Comparison of ENCODE assay signal across 1 cellular context in the genomic region with DNA sequence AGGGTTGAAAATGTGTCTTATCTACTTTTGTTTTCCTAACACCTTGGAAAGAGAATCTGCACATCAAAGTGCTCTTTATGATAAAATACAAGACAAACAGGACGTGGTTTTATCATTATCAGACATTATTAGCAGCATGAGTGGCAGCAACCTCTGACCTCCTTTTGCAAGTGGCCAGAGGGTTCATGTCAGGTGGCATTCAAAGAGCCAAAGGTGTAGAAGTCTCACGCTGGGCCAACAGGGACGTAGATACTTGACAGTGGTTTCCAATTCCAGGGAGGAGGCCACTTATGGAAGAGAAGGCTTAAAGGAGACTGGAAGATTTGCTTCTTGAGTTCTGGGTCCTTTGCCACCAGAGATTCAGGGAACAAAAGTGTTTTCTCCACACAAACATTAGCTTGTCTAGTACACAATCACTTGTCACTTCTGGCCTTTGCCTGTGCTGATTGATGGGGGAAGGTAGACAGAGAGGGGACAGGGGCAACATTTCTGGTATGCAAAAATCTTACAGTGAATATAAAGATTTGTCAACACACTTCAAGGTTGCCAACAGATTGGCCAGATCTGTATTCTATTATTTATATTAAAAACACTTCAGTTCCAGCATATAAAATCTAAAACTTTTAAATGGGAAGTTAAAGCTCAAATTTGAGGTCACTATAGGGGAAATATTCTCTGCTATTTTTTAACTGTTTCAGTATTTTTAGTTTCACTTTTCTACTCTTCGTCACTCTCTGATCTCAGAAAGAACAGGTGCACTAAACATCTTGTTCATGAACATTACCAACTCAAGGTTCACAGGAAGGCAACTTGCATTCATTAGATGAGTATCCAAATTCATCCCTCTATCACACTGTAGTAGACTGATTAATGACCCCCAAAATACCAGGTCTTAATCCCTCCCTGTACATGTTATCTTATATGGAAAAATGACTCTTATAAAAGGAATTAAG.
TF ChIP-seq lines count a peak whose summit lies in the region.

No MANE protein-coding gene starts in this region.

TF ChIP-seq in GM23338, 12 proteins besides CTCF, POLR2A, EP300 and RAD21 (continued from another document):
- TF ChIP-seq, protein P1, sequence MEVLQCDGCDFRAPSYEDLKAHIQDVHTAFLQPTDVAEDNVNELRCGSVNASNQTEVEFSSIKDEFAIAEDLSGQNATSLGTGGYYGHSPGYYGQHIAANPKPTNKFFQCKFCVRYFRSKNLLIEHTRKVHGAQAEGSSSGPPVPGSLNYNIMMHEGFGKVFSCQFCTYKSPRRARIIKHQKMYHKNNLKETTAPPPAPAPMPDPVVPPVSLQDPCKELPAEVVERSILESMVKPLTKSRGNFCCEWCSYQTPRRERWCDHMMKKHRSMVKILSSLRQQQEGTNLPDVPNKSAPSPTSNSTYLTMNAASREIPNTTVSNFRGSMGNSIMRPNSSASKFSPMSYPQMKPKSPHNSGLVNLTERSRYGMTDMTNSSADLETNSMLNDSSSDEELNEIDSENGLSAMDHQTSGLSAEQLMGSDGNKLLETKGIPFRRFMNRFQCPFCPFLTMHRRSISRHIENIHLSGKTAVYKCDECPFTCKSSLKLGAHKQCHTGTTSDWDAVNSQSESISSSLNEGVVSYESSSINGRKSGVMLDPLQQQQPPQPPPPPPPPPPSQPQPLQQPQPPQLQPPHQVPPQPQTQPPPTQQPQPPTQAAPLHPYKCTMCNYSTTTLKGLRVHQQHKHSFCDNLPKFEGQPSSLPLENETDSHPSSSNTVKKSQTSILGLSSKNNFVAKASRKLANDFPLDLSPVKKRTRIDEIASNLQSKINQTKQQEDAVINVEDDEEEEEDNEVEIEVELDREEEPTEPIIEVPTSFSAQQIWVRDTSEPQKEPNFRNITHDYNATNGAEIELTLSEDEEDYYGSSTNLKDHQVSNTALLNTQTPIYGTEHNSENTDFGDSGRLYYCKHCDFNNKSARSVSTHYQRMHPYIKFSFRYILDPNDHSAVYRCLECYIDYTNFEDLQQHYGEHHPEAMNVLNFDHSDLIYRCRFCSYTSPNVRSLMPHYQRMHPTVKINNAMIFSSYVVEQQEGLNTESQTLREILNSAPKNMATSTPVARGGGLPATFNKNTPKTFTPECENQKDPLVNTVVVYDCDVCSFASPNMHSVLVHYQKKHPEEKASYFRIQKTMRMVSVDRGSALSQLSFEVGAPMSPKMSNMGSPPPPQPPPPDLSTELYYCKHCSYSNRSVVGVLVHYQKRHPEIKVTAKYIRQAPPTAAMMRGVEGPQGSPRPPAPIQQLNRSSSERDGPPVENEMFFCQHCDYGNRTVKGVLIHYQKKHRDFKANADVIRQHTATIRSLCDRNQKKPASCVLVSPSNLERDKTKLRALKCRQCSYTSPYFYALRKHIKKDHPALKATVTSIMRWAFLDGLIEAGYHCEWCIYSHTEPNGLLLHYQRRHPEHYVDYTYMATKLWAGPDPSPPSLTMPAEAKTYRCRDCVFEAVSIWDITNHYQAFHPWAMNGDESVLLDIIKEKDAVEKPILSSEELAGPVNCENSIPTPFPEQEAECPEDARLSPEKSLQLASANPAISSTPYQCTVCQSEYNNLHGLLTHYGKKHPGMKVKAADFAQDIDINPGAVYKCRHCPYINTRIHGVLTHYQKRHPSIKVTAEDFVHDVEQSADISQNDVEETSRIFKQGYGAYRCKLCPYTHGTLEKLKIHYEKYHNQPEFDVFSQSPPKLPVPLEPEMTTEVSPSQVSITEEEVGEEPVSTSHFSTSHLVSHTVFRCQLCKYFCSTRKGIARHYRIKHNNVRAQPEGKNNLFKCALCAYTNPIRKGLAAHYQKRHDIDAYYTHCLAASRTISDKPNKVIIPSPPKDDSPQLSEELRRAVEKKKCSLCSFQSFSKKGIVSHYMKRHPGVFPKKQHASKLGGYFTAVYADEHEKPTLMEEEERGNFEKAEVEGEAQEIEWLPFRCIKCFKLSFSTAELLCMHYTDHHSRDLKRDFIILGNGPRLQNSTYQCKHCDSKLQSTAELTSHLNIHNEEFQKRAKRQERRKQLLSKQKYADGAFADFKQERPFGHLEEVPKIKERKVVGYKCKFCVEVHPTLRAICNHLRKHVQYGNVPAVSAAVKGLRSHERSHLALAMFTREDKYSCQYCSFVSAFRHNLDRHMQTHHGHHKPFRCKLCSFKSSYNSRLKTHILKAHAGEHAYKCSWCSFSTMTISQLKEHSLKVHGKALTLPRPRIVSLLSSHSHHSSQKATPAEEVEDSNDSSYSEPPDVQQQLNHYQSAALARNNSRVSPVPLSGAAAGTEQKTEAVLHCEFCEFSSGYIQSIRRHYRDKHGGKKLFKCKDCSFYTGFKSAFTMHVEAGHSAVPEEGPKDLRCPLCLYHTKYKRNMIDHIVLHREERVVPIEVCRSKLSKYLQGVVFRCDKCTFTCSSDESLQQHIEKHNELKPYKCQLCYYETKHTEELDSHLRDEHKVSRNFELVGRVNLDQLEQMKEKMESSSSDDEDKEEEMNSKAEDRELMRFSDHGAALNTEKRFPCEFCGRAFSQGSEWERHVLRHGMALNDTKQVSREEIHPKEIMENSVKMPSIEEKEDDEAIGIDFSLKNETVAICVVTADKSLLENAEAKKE (CRISPR knock-in tag; IDR thresholded peaks at IDR 0.05), result no peak
- TF ChIP-seq NANOG (IDR thresholded peaks at IDR 0.05; ENCODE audit: borderline replicate concordance) (no peak), ZNF331 (CRISPR knock-in tag; IDR thresholded peaks at IDR 0.05; ENCODE audit: low read depth) (no peak), ZNF114 (CRISPR knock-in tag; IDR thresholded peaks at IDR 0.05) (no peak), STAT1 (IDR thresholded peaks at IDR 0.05; ENCODE audit: unreplicated experiment) (no peak)
TF ChIP-seq in GM23338: peak in this region for 0.
